Comparison of ENCODE assay signal across 1 cellular context in the genomic region with DNA sequence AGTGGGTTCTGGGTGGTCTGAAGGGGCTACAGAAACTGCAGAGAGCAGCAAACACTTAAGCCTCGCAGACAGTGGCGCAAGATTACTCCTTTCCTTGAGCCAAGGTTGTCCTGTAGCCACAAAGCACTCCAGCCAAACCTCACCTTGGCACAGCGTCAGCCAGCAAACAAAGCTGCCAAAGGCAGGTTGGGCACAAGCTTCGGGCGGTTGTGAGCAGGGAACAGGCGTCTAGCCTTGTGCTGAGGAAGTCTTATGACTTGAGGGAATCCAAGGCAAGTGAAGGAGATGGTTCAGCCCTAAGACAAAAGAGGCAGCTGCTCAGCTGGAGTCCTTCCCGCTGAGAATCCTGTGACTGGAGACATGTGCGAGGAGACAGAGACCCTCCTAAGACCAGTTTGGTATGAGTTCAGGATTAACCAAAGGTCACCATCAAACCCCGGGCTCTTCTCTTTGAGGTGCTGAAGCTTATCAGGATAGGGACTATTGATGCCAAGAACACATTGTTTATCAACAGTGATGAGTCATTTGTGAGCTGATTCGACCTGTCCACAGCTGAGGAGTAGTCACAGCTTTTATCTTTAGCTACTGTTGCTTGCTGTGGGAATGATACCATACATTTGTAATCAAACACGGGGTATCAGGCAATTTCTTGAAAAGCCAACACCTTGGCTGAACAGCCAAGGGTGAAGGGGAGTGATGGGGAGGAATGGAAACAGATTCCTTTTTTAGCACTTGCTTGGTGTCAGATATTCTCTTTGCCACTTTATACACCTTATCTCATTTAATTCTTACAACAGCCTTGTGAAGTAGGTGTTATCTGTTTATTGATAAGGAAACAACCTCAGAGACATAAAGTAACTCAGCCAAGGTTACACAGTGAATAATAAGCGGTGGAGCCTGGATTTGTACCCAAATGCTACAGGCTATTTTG.
TF ChIP-seq lines count a peak whose summit lies in the region.

No MANE protein-coding gene starts in this region.

TF ChIP-seq in IMR-90, 13 proteins besides CTCF, POLR2A, EP300 and RAD21 (continued from another document):
- TF ChIP-seq, protein P1, sequence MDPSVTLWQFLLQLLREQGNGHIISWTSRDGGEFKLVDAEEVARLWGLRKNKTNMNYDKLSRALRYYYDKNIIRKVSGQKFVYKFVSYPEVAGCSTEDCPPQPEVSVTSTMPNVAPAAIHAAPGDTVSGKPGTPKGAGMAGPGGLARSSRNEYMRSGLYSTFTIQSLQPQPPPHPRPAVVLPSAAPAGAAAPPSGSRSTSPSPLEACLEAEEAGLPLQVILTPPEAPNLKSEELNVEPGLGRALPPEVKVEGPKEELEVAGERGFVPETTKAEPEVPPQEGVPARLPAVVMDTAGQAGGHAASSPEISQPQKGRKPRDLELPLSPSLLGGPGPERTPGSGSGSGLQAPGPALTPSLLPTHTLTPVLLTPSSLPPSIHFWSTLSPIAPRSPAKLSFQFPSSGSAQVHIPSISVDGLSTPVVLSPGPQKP (IDR thresholded peaks at IDR 0.05; ENCODE audit: borderline replicate concordance, low read depth, low read length), result no peak
- peak; percentile 69; the same call in 1 of the 2 replicates for TF ChIP-seq BHLHE40 (IDR thresholded peaks at IDR 0.05; ENCODE audit: low read depth, low read length)
- 0 out of 2 replicates have a peak, but pooled peaks have one; percentile 3 for TF ChIP-seq SMC3 (IDR thresholded peaks at IDR 0.05; ENCODE audit: low read depth, low read length)
- TF ChIP-seq CHD1 (IDR thresholded peaks at IDR 0.05; ENCODE audit: low read depth, low read length), result no peak
- no peak for TF ChIP-seq NFE2L2 (IDR thresholded peaks at IDR 0.05; ENCODE audit: low read depth, low read length)
- peak; percentile 97 for TF ChIP-seq FOS (IDR thresholded peaks at IDR 0.05; ENCODE audit: low read depth, low read length)
- TF ChIP-seq RCOR1 (IDR thresholded peaks at IDR 0.05; ENCODE audit: insufficient replicate concordance, low read length), result no peak
- TF ChIP-seq, protein P2, sequence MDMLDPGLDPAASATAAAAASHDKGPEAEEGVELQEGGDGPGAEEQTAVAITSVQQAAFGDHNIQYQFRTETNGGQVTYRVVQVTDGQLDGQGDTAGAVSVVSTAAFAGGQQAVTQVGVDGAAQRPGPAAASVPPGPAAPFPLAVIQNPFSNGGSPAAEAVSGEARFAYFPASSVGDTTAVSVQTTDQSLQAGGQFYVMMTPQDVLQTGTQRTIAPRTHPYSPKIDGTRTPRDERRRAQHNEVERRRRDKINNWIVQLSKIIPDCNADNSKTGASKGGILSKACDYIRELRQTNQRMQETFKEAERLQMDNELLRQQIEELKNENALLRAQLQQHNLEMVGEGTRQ (IDR thresholded peaks at IDR 0.05; ENCODE audit: low read depth, low read length), result no peak
- peak; percentile 68 for TF ChIP-seq CEBPB (IDR thresholded peaks at IDR 0.05; ENCODE audit: low read depth, low read length)
